ENCODE assay signal across 20 cellular contexts in the genomic region with DNA sequence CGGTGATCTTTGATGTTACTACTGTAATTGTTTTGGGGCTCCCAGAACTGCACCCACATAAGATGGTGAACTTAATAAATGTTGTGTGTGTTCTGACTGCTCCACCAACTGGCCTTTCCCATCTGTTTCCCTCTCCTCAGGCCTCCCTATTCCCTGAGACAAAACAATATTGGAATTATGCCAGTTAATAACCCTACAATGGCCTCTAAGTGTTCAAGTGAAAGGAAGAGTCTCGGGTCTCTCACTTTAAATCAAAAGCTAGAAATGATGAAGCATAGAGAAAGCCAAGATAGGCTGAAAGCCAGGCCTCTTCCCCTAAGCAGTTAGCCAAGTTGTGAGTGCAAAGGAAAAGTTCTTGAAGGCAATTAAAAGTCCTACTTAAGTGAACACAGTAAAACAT. TPM values are rescaled to one million over a fixed set of nuclear protein-coding genes. Genes with fewer than 3 reads are reported as not detected.
DNase-seq lines count a peak whose midpoint lies in the region; ATAC-seq, FAIRE-seq and TF ChIP-seq lines count a peak whose summit lies in the region.
"Had no signal": no experiment of that assay in that cellular context is flagged by ENCODE, and none has a peak within 500 bp of the region (broad histone marks: within the 10 kb centered on the region; RNA-seq: fewer than 3 reads in every experiment).

No MANE protein-coding gene starts in this region.

- H3K9me3 ChIP-seq in astrocyte (ENCODE audit: insufficient read depth, low read depth, low read length) (no peaks in the 10 kb centered on the region), left lung (no peaks in the 10 kb centered on the region), MG63 (no peaks in the 10 kb centered on the region)

- no peak for DNase-seq in astrocyte (ENCODE audit: low read depth)
- peak; percentile 58 for DNase-seq in dermis blood vessel endothelial cell
- no peak for DNase-seq in left lung
- no peak for DNase-seq in MG63
- no peak for DNase-seq in T1000 (lab: John Stamatoyannopoulos, UW)
- no peak for DNase-seq in DMS79 treated with DMSO at 0.1 percent for 48 hours (lab: John Stamatoyannopoulos, UW)
- no peak for DNase-seq in osteocyte (ENCODE audit: extremely low spot score, unreplicated experiment)
- DNase-seq: Calu3; CD8-positive, alpha-beta T cell; DND-41; EL; GOT3; H7 had no signal

- no peaks in the 10 kb centered on the region for H3K36me3 ChIP-seq in astrocyte (ENCODE audit: insufficient read depth, low read length)
- no peaks in the 10 kb centered on the region for H3K36me3 ChIP-seq in left lung
- no peaks in the 10 kb centered on the region for H3K36me3 ChIP-seq in MG63
- H3K36me3 ChIP-seq: BLaER1 treated with 17β-estradiol and CSF1 and Interleukin-3, amounts not matched to agents 10 nM and 100 nM had no signal

- no peak overlapping the region for H3K9ac ChIP-seq in astrocyte (ENCODE audit: low read length)
- H3K9ac ChIP-seq: BLaER1 treated with 17β-estradiol and CSF1 and Interleukin-3, amounts not matched to agents 10 nM and 100 nM had no signal

- no peaks in the 10 kb centered on the region for H3K79me2 ChIP-seq in astrocyte (ENCODE audit: insufficient read depth, low read length)

- peaks cover 2% of the 10 kb centered on the region for H3K36me3 Mint-ChIP-seq in astrocyte (ENCODE audit: low read depth, unreplicated experiment)
- H3K36me3 Mint-ChIP-seq in osteocyte (ENCODE audit: unreplicated experiment), result no peaks in the 10 kb centered on the region
- H3K36me3 Mint-ChIP-seq: CD8-positive, alpha-beta T cell had no signal

- no peaks in the 10 kb centered on the region for H3K4me1 Mint-ChIP-seq in astrocyte (ENCODE audit: low read depth, unreplicated experiment)
- no peaks in the 10 kb centered on the region for H3K4me1 Mint-ChIP-seq in osteocyte (ENCODE audit: unreplicated experiment)
- H3K4me1 Mint-ChIP-seq: B cell had no signal

- H2AFZ ChIP-seq in astrocyte (ENCODE audit: low read depth, low read length), result no peak overlapping the region

- H3K4me2 ChIP-seq in astrocyte (ENCODE audit: low read length), result no peak overlapping the region
- H3K4me2 ChIP-seq: BLaER1 treated with 17β-estradiol and CSF1 and Interleukin-3, amounts not matched to agents 10 nM and 100 nM had no signal

- no peak overlapping the region for H3K27ac Mint-ChIP-seq in astrocyte (ENCODE audit: unreplicated experiment)
- H3K27ac Mint-ChIP-seq in osteocyte (ENCODE audit: unreplicated experiment), result no peak overlapping the region
- H3K27ac Mint-ChIP-seq: B cell; CD8-positive, alpha-beta T cell had no signal

- H4K20me1 ChIP-seq in astrocyte (ENCODE audit: insufficient read depth, low read length), result no peaks in the 10 kb centered on the region
- H4K20me1 ChIP-seq: BLaER1 treated with 17β-estradiol and CSF1 and Interleukin-3, amounts not matched to agents 10 nM and 100 nM had no signal

- H3K27ac ChIP-seq in astrocyte (ENCODE audit: low read depth, low read length) (no peak overlapping the region), left lung (no peak overlapping the region)
- H3K27ac ChIP-seq: BLaER1 treated with 17β-estradiol and CSF1 and Interleukin-3, amounts not matched to agents 10 nM and 100 nM had no signal

- FAIRE-seq in astrocyte (lab: Jason Lieb, UNC), result no peak
- FAIRE-seq: GM12878 had no signal

- H3K4me1 ChIP-seq in astrocyte (ENCODE audit: insufficient read depth, low read length) (no peaks in the 10 kb centered on the region), left lung (no peaks in the 10 kb centered on the region)

- peaks cover 6% of the 10 kb centered on the region for H3K27me3 Mint-ChIP-seq in astrocyte (ENCODE audit: low read depth, unreplicated experiment)
- peaks cover 3% of the 10 kb centered on the region for H3K27me3 Mint-ChIP-seq in osteocyte (ENCODE audit: unreplicated experiment)

- H3K4me3 Mint-ChIP-seq in astrocyte (ENCODE audit: unreplicated experiment), result peak overlapping the region; percentile 34
- H3K4me3 Mint-ChIP-seq in osteocyte (ENCODE audit: unreplicated experiment), result no peak overlapping the region
- H3K4me3 Mint-ChIP-seq: B cell; CD8-positive, alpha-beta T cell had no signal

- no peak for TF ChIP-seq CTCF in astrocyte (IDR thresholded peaks at IDR 0.05; ENCODE audit: insufficient read depth, low read depth, low read length)
- no peak for TF ChIP-seq CTCF in left lung (IDR thresholded peaks at IDR 0.05)
- no peak for TF ChIP-seq CTCF in osteocyte (IDR thresholded peaks at IDR 0.05)

- H3K27me3 ChIP-seq in astrocyte (ENCODE audit: insufficient read depth, low read length) (no peaks in the 10 kb centered on the region), left lung (no peaks in the 10 kb centered on the region), MG63 (no peaks in the 10 kb centered on the region)
- H3K27me3 ChIP-seq: BLaER1 treated with 17β-estradiol and CSF1 and Interleukin-3, amounts not matched to agents 10 nM and 100 nM had no signal

- H3K4me3 ChIP-seq in astrocyte (ENCODE audit: insufficient read depth, low read depth, low read length) (no peak overlapping the region), left lung (no peak overlapping the region), MG63 (no peak overlapping the region)
- H3K4me3 ChIP-seq: BLaER1 treated with 17β-estradiol and CSF1 and Interleukin-3, amounts not matched to agents 10 nM and 100 nM; GM12878 had no signal

- intact Hi-C loops in left lung (cut with DNase I), result no loop called here

- no peaks in the 10 kb centered on the region for H3K9me3 Mint-ChIP-seq in astrocyte (ENCODE audit: unreplicated experiment)
- no peaks in the 10 kb centered on the region for H3K9me3 Mint-ChIP-seq in osteocyte (ENCODE audit: unreplicated experiment)
- H3K9me3 Mint-ChIP-seq: CD8-positive, alpha-beta T cell had no signal

- peak; percentile 33 for ATAC-seq in left lung
- ATAC-seq: CD8-positive, alpha-beta T cell; GM12878; HCT116 had no signal

RNA-seq across cellular contexts. Expression of a gene that starts 13.4 kb away (rescaled TPM):
- not detected in 2 replicates for total RNA-seq in astrocyte
- not detected in 2 replicates for total RNA-seq in dermis blood vessel endothelial cell
- not detected for total RNA-seq in left lung
- total RNA-seq in MG63 (2014; rRNA removed; shearing (Covaris generic); ENCODE audit: low replicate concordance), result not detected in 2 replicates
- not detected in 2 replicates for total RNA-seq in osteocyte
- total RNA-seq: A172; B cell; Calu3; CD8-positive, alpha-beta T cell; G401; GM12878; H7; HT-29 had no signal

RNA-seq across cellular contexts. Expression of a gene that starts 19.1 kb away (rescaled TPM):
- total RNA-seq in astrocyte, result 24.9 and 27.4 TPM in 2 replicates
- total RNA-seq in dermis blood vessel endothelial cell, result 6.5 and 10.7 TPM in 2 replicates
- 10 to 100 TPM; 14.8 to 15.0 TPM for total RNA-seq in left lung
- total RNA-seq in MG63 (2014; rRNA removed; shearing (Covaris generic); ENCODE audit: low replicate concordance), result 7.0 and 92.2 TPM in 2 replicates
- total RNA-seq in osteocyte, result 12.5 and 12.7 TPM in 2 replicates

RNA-seq across cellular contexts. Expression of a gene that starts 34.0 kb away (rescaled TPM):
- 0.14 TPM in 1 of 2 replicates, not detected in the other for total RNA-seq in astrocyte
- total RNA-seq in dermis blood vessel endothelial cell, result 0.34 and 1.3 TPM in 2 replicates
- 1 to 10 TPM; 2.7 to 4.8 TPM for total RNA-seq in left lung
- total RNA-seq in MG63 (2014; rRNA removed; shearing (Covaris generic); ENCODE audit: low replicate concordance), result 0.44 and 0.76 TPM in 2 replicates
- total RNA-seq in osteocyte, result 1.3 and 1.4 TPM in 2 replicates
- total RNA-seq: A172, G401 had no signal

RNA-seq across cellular contexts. Expression of a gene that starts 56.7 kb away (rescaled TPM):
- total RNA-seq in astrocyte, result 15.7 and 17.8 TPM in 2 replicates
- total RNA-seq in dermis blood vessel endothelial cell, result 22.5 and 25.6 TPM in 2 replicates
- 10 to 100 TPM; 32.5 to 44.5 TPM for total RNA-seq in left lung
- total RNA-seq in MG63 (2014; rRNA removed; shearing (Covaris generic); ENCODE audit: low replicate concordance), result 27.8 and 33.4 TPM in 2 replicates
- total RNA-seq in osteocyte, result 37.7 and 39.4 TPM in 2 replicates
